Comparison of ENCODE assay signal across 1 cellular context in the genomic region with DNA sequence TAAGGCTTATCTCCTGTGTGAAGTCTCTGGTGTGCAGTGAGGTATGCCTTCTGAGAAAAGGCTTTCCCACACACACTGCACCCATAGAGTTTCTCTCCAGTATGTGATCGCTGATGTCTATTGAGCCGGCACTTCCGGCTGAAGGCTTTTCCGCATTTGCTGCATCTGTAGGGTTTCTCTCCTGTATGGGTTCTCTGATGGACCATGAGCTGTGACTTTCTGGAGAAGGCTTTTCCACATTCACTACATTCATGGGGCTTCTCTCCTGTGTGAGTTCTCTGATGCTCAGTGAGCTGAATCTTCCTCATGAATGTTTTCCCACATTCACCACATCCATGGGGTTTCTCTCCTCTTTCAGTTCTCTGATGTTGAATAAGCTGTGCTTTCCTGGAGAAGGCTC.
TF ChIP-seq lines count a peak whose summit lies in the region.

No MANE protein-coding gene starts in this region.

TF ChIP-seq in K562, 482 proteins besides CTCF, POLR2A, EP300 and RAD21:
- TF ChIP-seq ZNF75A (CRISPR knock-in tag; IDR thresholded peaks at IDR 0.05) (peak; percentile 82; the same call in 1 of the 2 replicates), NCOR1 (IDR thresholded peaks at IDR 0.05) (no peak), ZNF274 (IDR thresholded peaks at IDR 0.05; ENCODE audit: borderline replicate concordance, low read depth, low read length) (peak; percentile 90), RBM22 (IDR thresholded peaks at IDR 0.05; ENCODE audit: low read depth, low read length, poor library complexity, severe bottlenecking) (no peak)
